In the genomic region with DNA sequence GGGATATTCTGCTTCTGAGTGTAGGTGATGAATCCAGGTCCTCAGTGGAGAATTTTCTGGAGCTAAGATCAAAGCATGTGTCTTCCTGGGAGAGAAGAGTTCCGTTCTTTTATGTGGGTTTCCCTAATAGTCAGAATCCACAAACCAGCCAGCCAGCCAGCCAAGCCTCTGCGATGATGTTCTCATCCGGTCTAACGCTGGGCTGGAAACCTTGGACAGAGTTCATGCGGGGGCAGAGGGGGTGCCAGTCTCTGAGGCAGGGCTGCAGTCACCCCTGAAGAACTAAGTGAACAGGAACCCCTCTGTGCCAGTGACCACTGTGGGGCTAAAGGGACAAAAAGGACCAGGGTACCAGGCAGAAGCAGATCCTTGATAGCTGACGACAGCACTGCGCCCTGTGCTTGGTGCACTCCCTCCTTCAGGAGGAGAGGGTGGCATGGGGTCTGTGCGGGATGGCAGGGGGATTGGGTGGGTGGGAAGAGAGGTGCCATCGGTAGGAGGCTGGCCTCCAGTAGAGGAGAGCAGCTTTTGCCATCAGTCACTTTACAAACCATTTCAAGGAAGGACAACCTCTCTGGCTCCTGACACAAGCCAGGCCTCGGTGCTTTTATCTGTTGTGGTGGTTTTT, we compare ENCODE assay signal across 14 cellular contexts. TPM values are rescaled to one million over a fixed set of nuclear protein-coding genes. Genes with fewer than 3 reads are reported as not detected.
"Had no signal": no experiment of that assay in that cellular context is flagged by ENCODE, and none has a peak within 500 bp of the region (broad histone marks: within the 10 kb centered on the region; RNA-seq: fewer than 3 reads in every experiment).

No MANE protein-coding gene starts in this region.

- ATAC-seq: activated T-cell treated with anti-CD3 and anti-CD28 coated beads, Interleukin-2, amount 50 U/mL, for 4 hours; lower lobe of right lung; naive thymus-derived CD8-positive, alpha-beta T cell had no signal

- H3K27ac Mint-ChIP-seq: activated naive CD8-positive, alpha-beta T cell treated with anti-CD3 and anti-CD28 coated beads for 36 hours; naive thymus-derived CD8-positive, alpha-beta T cell had no signal

- H3K4me1 Mint-ChIP-seq: activated naive CD8-positive, alpha-beta T cell treated with anti-CD3 and anti-CD28 coated beads for 36 hours; naive thymus-derived CD8-positive, alpha-beta T cell had no signal

- H3K36me3 Mint-ChIP-seq: activated naive CD8-positive, alpha-beta T cell treated with anti-CD3 and anti-CD28 coated beads for 36 hours; naive thymus-derived CD8-positive, alpha-beta T cell had no signal

- H3K27me3 ChIP-seq: tibial nerve had no signal

- H3K4me3 Mint-ChIP-seq: activated naive CD8-positive, alpha-beta T cell treated with anti-CD3 and anti-CD28 coated beads for 36 hours; activated T-cell treated with anti-CD3 and anti-CD28 coated beads, Interleukin-2, amount 50 U/mL, for 4 hours; naive thymus-derived CD8-positive, alpha-beta T cell had no signal

- H3K9me3 ChIP-seq: lower lobe of right lung, tibial nerve had no signal

- H3K9me3 Mint-ChIP-seq: activated naive CD8-positive, alpha-beta T cell treated with anti-CD3 and anti-CD28 coated beads for 36 hours; activated T-cell treated with anti-CD3 and anti-CD28 coated beads, Interleukin-2, amount 50 U/mL, for 4 hours; naive thymus-derived CD8-positive, alpha-beta T cell had no signal

- H3K27ac ChIP-seq: lower lobe of right lung had no signal

- H3K4me3 ChIP-seq: lower lobe of right lung, tibial nerve had no signal

- DNase-seq: activated effector memory CD4-positive, alpha-beta T cell treated with anti-CD3 and anti-CD28 coated beads, Interleukin-2, amount 50 U/mL, for 16 hours; activated naive CD8-positive, alpha-beta T cell treated with anti-CD3 and anti-CD28 coated beads for 36 hours; activated T-cell treated with anti-CD3 and anti-CD28 coated beads, Interleukin-2, amount 50 U/mL, for 4 hours; foreskin melanocyte; kidney; lower lobe of right lung; naive thymus-derived CD8-positive, alpha-beta T cell; occipital lobe; stimulated activated CD4-positive, alpha-beta T cell treated with anti-CD3 and anti-CD28 coated beads, Interleukin-4, amount 100 ng/mL, for 4 hours had no signal

- H3K27me3 Mint-ChIP-seq: activated naive CD8-positive, alpha-beta T cell treated with anti-CD3 and anti-CD28 coated beads for 36 hours had no signal

RNA-seq across cellular contexts. Expression of gene ADAMTS15, which starts 27.1 kb away (rescaled TPM):
- total RNA-seq: activated naive CD8-positive, alpha-beta T cell treated with anti-CD3 and anti-CD28 coated beads for 36 hours; activated T-cell treated with anti-CD3 and anti-CD28 coated beads, Interleukin-2, amount 50 U/mL, for 4 hours; endothelial cell of umbilical vein had no signal
- polyA plus RNA-seq: naive thymus-derived CD8-positive, alpha-beta T cell had no signal

RNA-seq across cellular contexts. Expression of gene ADAMTS8, which starts 47.1 kb away (rescaled TPM):
- total RNA-seq: activated naive CD8-positive, alpha-beta T cell treated with anti-CD3 and anti-CD28 coated beads for 36 hours; bronchial epithelial cell; endothelial cell of umbilical vein; naive thymus-derived CD8-positive, alpha-beta T cell; pulmonary artery endothelial cell; T-helper 2 cell treated with Interferon-gamma antibody and Interleukin-4, amounts not matched to agents 100 ng/mL and 5 ng/mL, for 36 hours had no signal
- polyA plus RNA-seq: endothelial cell of umbilical vein; naive thymus-derived CD8-positive, alpha-beta T cell had no signal
